Comparison of ENCODE assay signal across 10 cellular contexts in the genomic region with DNA sequence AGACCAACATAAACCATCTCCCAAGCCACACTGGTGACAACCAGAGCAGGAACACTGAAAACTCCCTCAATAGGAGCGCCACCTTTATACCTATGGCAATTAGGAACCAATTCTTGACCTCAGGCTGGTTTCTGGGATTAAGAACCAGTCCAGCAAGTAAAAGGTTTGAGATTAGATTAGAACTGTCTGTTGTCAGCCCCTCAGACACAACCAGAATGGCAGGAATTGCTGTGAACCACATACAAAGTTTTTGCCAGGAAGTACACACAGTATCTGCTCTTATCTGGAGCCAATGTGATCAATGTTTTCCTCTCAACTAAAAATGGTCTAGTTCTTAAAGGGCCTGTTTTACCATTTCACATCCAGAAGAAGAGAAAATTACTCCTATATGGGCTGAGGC. TPM values are rescaled to one million over a fixed set of nuclear protein-coding genes. Genes with fewer than 3 reads are reported as not detected.
DNase-seq lines count a peak whose midpoint lies in the region; ATAC-seq and TF ChIP-seq lines count a peak whose summit lies in the region.
"Had no signal": no experiment of that assay in that cellular context is flagged by ENCODE, and none has a peak within 500 bp of the region (broad histone marks: within the 10 kb centered on the region; RNA-seq: fewer than 3 reads in every experiment).

No MANE protein-coding gene starts in this region.

- H3K18ac ChIP-seq in IMR-90 (ENCODE audit: low read depth, low read length): peak overlapping the region; percentile 11

- H3K23ac ChIP-seq in IMR-90 (ENCODE audit: low read depth, low read length): peak overlapping the region; percentile 55

- H3K4me2 ChIP-seq in IMR-90 (ENCODE audit: low read depth, low read length): peak overlapping the region; percentile 15; the same call in 1 of the 2 replicates
- H3K4me2 ChIP-seq: BLaER1 treated with 17β-estradiol and CSF1 and Interleukin-3, amounts not matched to agents 10 nM and 100 nM had no signal

- H2AK5ac ChIP-seq in IMR-90 (ENCODE audit: low read depth, low read length): peak overlapping the region; percentile 41; the same call in 1 of the 2 replicates

- TF ChIP-seq RAD21 in IMR-90 (IDR thresholded peaks at IDR 0.05; ENCODE audit: low read length): no peak

- H3K4me3 Mint-ChIP-seq in activated CD8-positive, alpha-beta T cell treated with anti-CD3 and anti-CD28 coated beads for 36 hours: no peak overlapping the region
- no peak overlapping the region for H3K4me3 Mint-ChIP-seq in natural killer cell
- no peak overlapping the region for H3K4me3 Mint-ChIP-seq in activated naive CD8-positive, alpha-beta T cell treated with anti-CD3 and anti-CD28 coated beads, Interleukin-2, amount 50 U/mL, for 24 hours
- no peak overlapping the region for H3K4me3 Mint-ChIP-seq in activated T-helper 1 cell treated with anti-CD3 and anti-CD28 coated beads, Interleukin-12 subunit alpha, Interleukin-12 subunit beta, Interleukin-2, Interleukin-4 antibody, amounts not matched to agents 30 ng/mL and 10 ng/mL and 1 ng/mL, durations not matched to agents 14 hours and 24 hours and 36 hours

- peaks cover 23% of the 10 kb centered on the region for H4K20me1 ChIP-seq in IMR-90 (ENCODE audit: insufficient read depth, low read length)

- H3K79me1 ChIP-seq in IMR-90 (ENCODE audit: low read depth in 1 of 2, low read length in 2 of 2): peaks cover 47 to 77% of the 10 kb centered on the region in 2 experiments

- H3K27me3 ChIP-seq in IMR-90 (ENCODE audit: control insufficient read depth, insufficient read depth, low read length) (no peaks in the 10 kb centered on the region), duodenal mucosa (ENCODE audit: control insufficient read depth in 1 of 2, insufficient read depth in 2 of 2, low read length in 2 of 2) (no peaks in the 10 kb centered on the region), mucosa of stomach (ENCODE audit: control insufficient read depth, insufficient read depth, low read length) (no peaks in the 10 kb centered on the region), testis (no peaks in the 10 kb centered on the region)
- H3K27me3 ChIP-seq: BLaER1 treated with 17β-estradiol and CSF1 and Interleukin-3, amounts not matched to agents 10 nM and 100 nM had no signal

- H3K4me1 ChIP-seq in IMR-90 (ENCODE audit: control insufficient read depth, insufficient read depth, low read length): peaks cover 38% of the 10 kb centered on the region
- H3K4me1 ChIP-seq in duodenal mucosa (ENCODE audit: control insufficient read depth in 1 of 2, insufficient read depth in 2 of 2, low read length in 2 of 2): peaks cover 0 to 8% of the 10 kb centered on the region in 2 donors
- H3K4me1 ChIP-seq in mucosa of stomach (ENCODE audit: control insufficient read depth, insufficient read depth, low read length): peaks cover 45% of the 10 kb centered on the region
- peaks cover 5% of the 10 kb centered on the region for H3K4me1 ChIP-seq in testis

- H3K36me3 Mint-ChIP-seq in activated CD8-positive, alpha-beta T cell treated with anti-CD3 and anti-CD28 coated beads for 36 hours (ENCODE audit: low read depth): no peaks in the 10 kb centered on the region
- H3K36me3 Mint-ChIP-seq in natural killer cell: no peaks in the 10 kb centered on the region
- H3K36me3 Mint-ChIP-seq in activated naive CD8-positive, alpha-beta T cell treated with anti-CD3 and anti-CD28 coated beads, Interleukin-2, amount 50 U/mL, for 24 hours (ENCODE audit: low read depth): no peaks in the 10 kb centered on the region
- no peaks in the 10 kb centered on the region for H3K36me3 Mint-ChIP-seq in activated T-helper 1 cell treated with anti-CD3 and anti-CD28 coated beads, Interleukin-12 subunit alpha, Interleukin-12 subunit beta, Interleukin-2, Interleukin-4 antibody, amounts not matched to agents 30 ng/mL and 10 ng/mL and 1 ng/mL, durations not matched to agents 14 hours and 24 hours and 36 hours (ENCODE audit: low read depth)

- no peak overlapping the region for H2AK9ac ChIP-seq in IMR-90 (replicated peaks; ENCODE audit: low read depth, low read length, poor library complexity)

- peak overlapping the region; percentile 64 for H4K91ac ChIP-seq in IMR-90 (ENCODE audit: insufficient read depth, low read depth, low read length)

- no peaks in the 10 kb centered on the region for H3K9me3 ChIP-seq in IMR-90 (ENCODE audit: control insufficient read depth, insufficient read depth, low read length)
- no peaks in the 10 kb centered on the region for H3K9me3 ChIP-seq in duodenal mucosa (ENCODE audit: control insufficient read depth in 1 of 2, low read length in 2 of 2)
- no peaks in the 10 kb centered on the region for H3K9me3 ChIP-seq in mucosa of stomach (ENCODE audit: control insufficient read depth, low read length)
- no peaks in the 10 kb centered on the region for H3K9me3 ChIP-seq in testis
- H3K9me3 ChIP-seq: BLaER1 treated with 17β-estradiol and CSF1 and Interleukin-3, amounts not matched to agents 10 nM and 100 nM had no signal

- H3K27me3 Mint-ChIP-seq in activated CD8-positive, alpha-beta T cell treated with anti-CD3 and anti-CD28 coated beads for 36 hours: peaks cover 3% of the 10 kb centered on the region
- peaks cover 14 to 19% of the 10 kb centered on the region in 2 donors for H3K27me3 Mint-ChIP-seq in natural killer cell (ENCODE audit: low read depth in 2 of 2)
- no peaks in the 10 kb centered on the region for H3K27me3 Mint-ChIP-seq in activated naive CD8-positive, alpha-beta T cell treated with anti-CD3 and anti-CD28 coated beads, Interleukin-2, amount 50 U/mL, for 24 hours
- peaks cover 6% of the 10 kb centered on the region for H3K27me3 Mint-ChIP-seq in activated T-helper 1 cell treated with anti-CD3 and anti-CD28 coated beads, Interleukin-12 subunit alpha, Interleukin-12 subunit beta, Interleukin-2, Interleukin-4 antibody, amounts not matched to agents 30 ng/mL and 10 ng/mL and 1 ng/mL, durations not matched to agents 14 hours and 24 hours and 36 hours (ENCODE audit: insufficient read depth)

- H3K27ac ChIP-seq in IMR-90 (ENCODE audit: insufficient read depth, low read length) (peak overlapping the region; percentile 65), duodenal mucosa (ENCODE audit: low read depth, low read length) (peak overlapping the region; percentile 51), testis (peak overlapping the region; percentile 61 to 83)
- H3K27ac ChIP-seq: BLaER1 treated with 17β-estradiol and CSF1 and Interleukin-3, amounts not matched to agents 10 nM and 100 nM had no signal

- no peaks in the 10 kb centered on the region for H3K36me3 ChIP-seq in IMR-90 (ENCODE audit: control insufficient read depth, insufficient read depth, low read length)
- no peaks in the 10 kb centered on the region for H3K36me3 ChIP-seq in duodenal mucosa (ENCODE audit: control insufficient read depth in 1 of 2, insufficient read depth in 2 of 2, low read length in 2 of 2)
- no peaks in the 10 kb centered on the region for H3K36me3 ChIP-seq in mucosa of stomach (ENCODE audit: control insufficient read depth, insufficient read depth, low read length)
- no peaks in the 10 kb centered on the region for H3K36me3 ChIP-seq in testis (ENCODE audit: low read depth, missing control alignments)
- H3K36me3 ChIP-seq: BLaER1 treated with 17β-estradiol and CSF1 and Interleukin-3, amounts not matched to agents 10 nM and 100 nM had no signal

- BruUV-seq in IMR-90 (replicated peaks; lab: Mats Ljungman, UMichigan): no TSS peak

- CTCF ChIA-PET in IMR-90 (lab: Yijun Ruan, JAX): interaction anchor here (1.0 kb wide), 1 partner anchor 92 kb away, joined by 4 read pairs; no protein-coding TSS in a partner anchor
- CTCF ChIA-PET in activated CD8-positive, alpha-beta T cell treated with anti-CD3 and anti-CD28 coated beads for 36 hours (lab: Charles Lee): no interaction called here

- peak overlapping the region; percentile 51 for H3K4ac ChIP-seq in IMR-90 (ENCODE audit: low read depth, low read length)

- H2BK120ac ChIP-seq in IMR-90 (ENCODE audit: low read depth, low read length): peak overlapping the region; percentile 70

- intact Hi-C loops in IMR-90 (cut with micrococcal nuclease) (no loop called here), testis (cut with DNase I; ENCODE audit: low total_unique reads) (no loop called here), natural killer cell (cut with micrococcal nuclease) (no loop called here)
- intact Hi-C loops in activated CD8-positive, alpha-beta T cell treated with anti-CD3 and anti-CD28 coated beads for 36 hours (cut with micrococcal nuclease): no loop called here
- intact Hi-C loops in activated T-helper 1 cell treated with anti-CD3 and anti-CD28 coated beads, Interleukin-12 subunit alpha, Interleukin-12 subunit beta, Interleukin-2, Interleukin-4 antibody, amounts not matched to agents 30 ng/mL and 10 ng/mL and 1 ng/mL, durations not matched to agents 14 hours and 24 hours and 36 hours (cut with micrococcal nuclease): no loop called here

- in situ Hi-C loops in IMR-90 (cut with MboI; ENCODE audit: low sequenced_read_pairs): no loop called here

- no peak for DNase-seq in IMR-90
- DNase-seq in testis: no peak
- no peak for DNase-seq in activated CD8-positive, alpha-beta T cell treated with anti-CD3 and anti-CD28 coated beads for 36 hours
- no peak for DNase-seq in natural killer cell
- DNase-seq in activated naive CD8-positive, alpha-beta T cell treated with anti-CD3 and anti-CD28 coated beads, Interleukin-2, amount 50 U/mL, for 24 hours: no peak
- no peak for DNase-seq in activated T-helper 1 cell treated with anti-CD3 and anti-CD28 coated beads, Interleukin-12 subunit alpha, Interleukin-12 subunit beta, Interleukin-2, Interleukin-4 antibody, amounts not matched to agents 30 ng/mL and 10 ng/mL and 1 ng/mL, durations not matched to agents 14 hours and 24 hours and 36 hours (ENCODE audit: low spot score)
- DNase-seq: NCI-H2171 had no signal

- H3K9me1 ChIP-seq in IMR-90 (ENCODE audit: insufficient read depth, low read length): peaks cover 29% of the 10 kb centered on the region

- ATAC-seq in IMR-90 (ENCODE audit: low read depth): no peak
- ATAC-seq in activated CD8-positive, alpha-beta T cell treated with anti-CD3 and anti-CD28 coated beads for 36 hours: no peak
- no peak for ATAC-seq in natural killer cell
- ATAC-seq in activated naive CD8-positive, alpha-beta T cell treated with anti-CD3 and anti-CD28 coated beads, Interleukin-2, amount 50 U/mL, for 24 hours: no peak

- H3K27ac Mint-ChIP-seq in activated CD8-positive, alpha-beta T cell treated with anti-CD3 and anti-CD28 coated beads for 36 hours: no peak overlapping the region
- no peak overlapping the region for H3K27ac Mint-ChIP-seq in natural killer cell
- no peak overlapping the region for H3K27ac Mint-ChIP-seq in activated naive CD8-positive, alpha-beta T cell treated with anti-CD3 and anti-CD28 coated beads, Interleukin-2, amount 50 U/mL, for 24 hours
- H3K27ac Mint-ChIP-seq in activated T-helper 1 cell treated with anti-CD3 and anti-CD28 coated beads, Interleukin-12 subunit alpha, Interleukin-12 subunit beta, Interleukin-2, Interleukin-4 antibody, amounts not matched to agents 30 ng/mL and 10 ng/mL and 1 ng/mL, durations not matched to agents 14 hours and 24 hours and 36 hours: no peak overlapping the region

- TF ChIP-seq POLR2A in IMR-90 (IDR thresholded peaks at IDR 0.05; ENCODE audit: low read depth, low read length) (no peak), testis (IDR thresholded peaks at IDR 0.05) (no peak)

- H2BK20ac ChIP-seq in IMR-90 (ENCODE audit: low read depth, low read length): peak overlapping the region; percentile 40

- H3K4me1 Mint-ChIP-seq in activated CD8-positive, alpha-beta T cell treated with anti-CD3 and anti-CD28 coated beads for 36 hours (ENCODE audit: low read depth): no peaks in the 10 kb centered on the region
- no peaks in the 10 kb centered on the region for H3K4me1 Mint-ChIP-seq in natural killer cell
- H3K4me1 Mint-ChIP-seq in activated naive CD8-positive, alpha-beta T cell treated with anti-CD3 and anti-CD28 coated beads, Interleukin-2, amount 50 U/mL, for 24 hours: peaks cover 2% of the 10 kb centered on the region
- no peaks in the 10 kb centered on the region for H3K4me1 Mint-ChIP-seq in activated T-helper 1 cell treated with anti-CD3 and anti-CD28 coated beads, Interleukin-12 subunit alpha, Interleukin-12 subunit beta, Interleukin-2, Interleukin-4 antibody, amounts not matched to agents 30 ng/mL and 10 ng/mL and 1 ng/mL, durations not matched to agents 14 hours and 24 hours and 36 hours (ENCODE audit: low read depth)

- peak overlapping the region; percentile 45 for H4K5ac ChIP-seq in IMR-90 (ENCODE audit: low read depth, low read length)

- no CpG with 5 or more reads among the region's 1 CpG for WGBS in IMR-90 (ENCODE audit: extremely low coverage in 2 of 2, insufficient read length in 1 of 2), 2 experiments
- 94 to 100% methylated on average over 1 of the region's 1 CpG for WGBS in testis, 2 donors

- no peak overlapping the region for H2AFZ ChIP-seq in IMR-90 (replicated peaks; ENCODE audit: low read length, poor library complexity)

- dilution Hi-C loops in IMR-90 (cut with HindIII; ENCODE audit: low sequenced_read_pairs, unreplicated experiment): no loop called here

- no peak overlapping the region for H3K4me3 ChIP-seq in IMR-90 (ENCODE audit: insufficient read depth, low read depth, low read length)
- no peak overlapping the region for H3K4me3 ChIP-seq in duodenal mucosa (ENCODE audit: low read depth in 1 of 2, low read length in 2 of 2)
- H3K4me3 ChIP-seq in mucosa of stomach (ENCODE audit: low read length): peak overlapping the region; percentile 37
- H3K4me3 ChIP-seq in testis: no peak overlapping the region
- H3K4me3 ChIP-seq: BLaER1 treated with 17β-estradiol and CSF1 and Interleukin-3, amounts not matched to agents 10 nM and 100 nM had no signal

- H3K9ac ChIP-seq in IMR-90 (ENCODE audit: low read depth, low read length) (no peak overlapping the region), duodenal mucosa (ENCODE audit: low read depth in 1 of 2, low read length in 2 of 2) (no peak overlapping the region), mucosa of stomach (ENCODE audit: low read length) (peak overlapping the region; percentile 66)
- H3K9ac ChIP-seq: BLaER1 treated with 17β-estradiol and CSF1 and Interleukin-3, amounts not matched to agents 10 nM and 100 nM had no signal

- peak overlapping the region; percentile 84 for H2BK5ac ChIP-seq in IMR-90 (ENCODE audit: low read depth, low read length, poor library complexity, severe bottlenecking)

- POLR2A ChIA-PET in IMR-90 (lab: Charles Lee; ENCODE audit: unreplicated experiment): no interaction called here
- POLR2A ChIA-PET in activated CD8-positive, alpha-beta T cell treated with anti-CD3 and anti-CD28 coated beads for 36 hours (lab: Charles Lee): no interaction called here

- no peak overlapping the region for H3K56ac ChIP-seq in IMR-90 (ENCODE audit: extremely low read depth, insufficient read depth, low read length)

- no peaks in the 10 kb centered on the region for H3K9me3 Mint-ChIP-seq in activated CD8-positive, alpha-beta T cell treated with anti-CD3 and anti-CD28 coated beads for 36 hours
- no peaks in the 10 kb centered on the region for H3K9me3 Mint-ChIP-seq in natural killer cell
- H3K9me3 Mint-ChIP-seq in activated naive CD8-positive, alpha-beta T cell treated with anti-CD3 and anti-CD28 coated beads, Interleukin-2, amount 50 U/mL, for 24 hours: no peaks in the 10 kb centered on the region
- H3K9me3 Mint-ChIP-seq in activated T-helper 1 cell treated with anti-CD3 and anti-CD28 coated beads, Interleukin-12 subunit alpha, Interleukin-12 subunit beta, Interleukin-2, Interleukin-4 antibody, amounts not matched to agents 30 ng/mL and 10 ng/mL and 1 ng/mL, durations not matched to agents 14 hours and 24 hours and 36 hours: no peaks in the 10 kb centered on the region

- TF ChIP-seq CTCF in IMR-90 (conservative IDR thresholded peaks at IDR 0.05; ENCODE audit: low read depth, low read length) (no peak), testis (IDR thresholded peaks at IDR 0.05) (no peak), natural killer cell (IDR thresholded peaks at IDR 0.05) (no peak)
- no peak for TF ChIP-seq CTCF in activated CD8-positive, alpha-beta T cell treated with anti-CD3 and anti-CD28 coated beads for 36 hours (IDR thresholded peaks at IDR 0.05)

- peak overlapping the region; percentile 23 for H3K14ac ChIP-seq in IMR-90 (replicated peaks; ENCODE audit: low read depth, low read length)

- peak overlapping the region; percentile 86 for H2BK15ac ChIP-seq in IMR-90 (ENCODE audit: low read depth, low read length)

- peak overlapping the region; percentile 49 to 54 for H4K8ac ChIP-seq in IMR-90 (ENCODE audit: low read depth in 2 of 2, low read length in 2 of 2)

RNA-seq across cellular contexts. Expression of gene RBFOX2, which starts 55.2 kb away (rescaled TPM):
- total RNA-seq in IMR-90 (2012; rRNA removed): 178 and 227 TPM in 2 replicates
- 146 and 151 TPM in 2 replicates for polyA plus RNA-seq in IMR-90 (2012; rRNA removed)
- polyA plus RNA-seq in IMR-90 (2012; cell fraction: cytosol; rRNA removed): 70.2 and 96.3 TPM in 2 replicates
- 131 and 234 TPM in 2 replicates for polyA plus RNA-seq in IMR-90 (2012; cell fraction: nucleus; rRNA removed; ENCODE audit: low replicate concordance)
- 10 to 100 TPM; 63.9 to 85.2 TPM for total RNA-seq in testis
- polyA plus RNA-seq in testis (ENCODE audit: insufficient read depth, low read depth, low replicate concordance): 53.4 TPM
- total RNA-seq in activated CD8-positive, alpha-beta T cell treated with anti-CD3 and anti-CD28 coated beads for 36 hours: 1 to 10 TPM; 3.1 to 3.3 TPM
- 1 to 10 TPM; 1.0 to 4.7 (median 3.0) TPM for total RNA-seq in natural killer cell
- total RNA-seq in activated T-helper 1 cell treated with anti-CD3 and anti-CD28 coated beads, Interleukin-12 subunit alpha, Interleukin-12 subunit beta, Interleukin-2, Interleukin-4 antibody, amounts not matched to agents 30 ng/mL and 10 ng/mL and 1 ng/mL, durations not matched to agents 14 hours and 24 hours and 36 hours: 3.7 and 3.8 TPM in 2 replicates

Comparison
In these comparisons a context has a peak if more than half of its experiments do, and no peak if none do; other contexts are left out.
1. RNA of gene RBFOX2, which starts 55.2 kb away (total RNA-seq): 178 to 227 TPM in IMR-90 and 63.9 to 85.2 TPM in testis; 3.7 to 3.8 TPM in activated T-helper 1 cell treated with anti-CD3 and anti-CD28 coated beads, Interleukin-12 subunit alpha, Interleukin-12 subunit beta, Interleukin-2, Interleukin-4 antibody, amounts not matched to agents 30 ng/mL and 10 ng/mL and 1 ng/mL, durations not matched to agents 14 hours and 24 hours and 36 hours, 3.1 to 3.3 TPM in activated CD8-positive, alpha-beta T cell treated with anti-CD3 and anti-CD28 coated beads for 36 hours and 1.0 to 4.7 TPM in natural killer cell; every median in the first group is over 10 times any median in the second.
2. Peak in every context shown above with its lines, with median percentiles within 50 percentile points of each other: H3K27ac ChIP-seq.